Comparison of ENCODE assay signal across 30 cellular contexts in the genomic region with DNA sequence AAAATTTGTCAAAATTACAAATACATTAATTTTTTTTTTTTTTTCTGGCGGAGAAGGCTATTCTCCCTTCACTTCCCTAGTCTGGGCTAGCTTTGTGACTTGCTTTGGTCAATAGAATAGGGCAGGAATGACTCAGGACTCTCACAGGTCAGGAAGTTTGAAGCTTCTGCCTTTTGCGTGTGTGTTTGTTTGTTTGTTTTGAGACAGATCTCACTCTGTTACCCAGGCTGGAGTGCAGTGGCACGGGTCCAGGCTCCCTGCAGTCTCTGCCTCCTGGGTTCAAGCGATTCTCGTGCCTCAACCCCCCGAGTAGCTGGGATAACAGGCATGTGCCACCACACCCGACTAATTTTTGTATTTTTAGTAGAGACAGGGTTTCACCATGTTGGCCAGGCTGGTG. TPM values are rescaled to one million over a fixed set of nuclear protein-coding genes. Genes with fewer than 3 reads are reported as not detected.
A peak's percentile ranks its signal among the peaks of the same experiment; 100 is the strongest.
DNase-seq lines count a peak whose midpoint lies in the region; ATAC-seq, FAIRE-seq and TF ChIP-seq lines count a peak whose summit lies in the region.
"Had no signal": no experiment of that assay in that cellular context is flagged by ENCODE, and none has a peak within 500 bp of the region (broad histone marks: within the 10 kb centered on the region; RNA-seq: fewer than 3 reads in every experiment).

No MANE protein-coding gene starts in this region.

- no peaks in the 10 kb centered on the region for H3K36me3 ChIP-seq in IMR-90 (ENCODE audit: control insufficient read depth, insufficient read depth, low read length)
- H3K36me3 ChIP-seq in bronchial epithelial cell (ENCODE audit: control insufficient read depth, insufficient read depth, low read length): no peaks in the 10 kb centered on the region
- no peaks in the 10 kb centered on the region for H3K36me3 ChIP-seq in mesenchymal stem cell (ENCODE audit: control insufficient read depth in 1 of 2, insufficient read depth in 2 of 2, low read depth in 1 of 2, low read length in 2 of 2)
- H3K36me3 ChIP-seq: adrenal gland; BLaER1 treated with 17β-estradiol and CSF1 and Interleukin-3, amounts not matched to agents 10 nM and 100 nM; cardiac muscle cell; heart right ventricle; prostate gland had no signal

- POLR2A ChIA-PET in IMR-90 (lab: Charles Lee; ENCODE audit: unreplicated experiment): no interaction called here

- peak overlapping the region in 1 of 2 experiments; percentile 22; a peak in 1 of 4 replicates for H4K8ac ChIP-seq in IMR-90 (ENCODE audit: low read depth in 2 of 2, low read length in 2 of 2)
- H4K8ac ChIP-seq in mesenchymal stem cell (ENCODE audit: low read length): no peak overlapping the region

- CTCF ChIA-PET in IMR-90 (lab: Yijun Ruan, JAX): no interaction called here

- H2AK5ac ChIP-seq in IMR-90 (ENCODE audit: low read depth, low read length) (peak overlapping the region; percentile 7; the same call in 1 of the 2 replicates), mesenchymal stem cell (ENCODE audit: low read length, severe bottlenecking) (no peak overlapping the region)

- ATAC-seq in IMR-90 (ENCODE audit: low read depth): no peak
- no peak for ATAC-seq in HG03097 (IDR thresholded peaks at IDR 0.05; ENCODE audit: low FRiP score, unreplicated experiment)
- ATAC-seq: HCT116; heart right ventricle; left ventricle myocardium superior; mucosa of descending colon; SK-N-SH treated with all-trans-retinoic acid at 6 μM for 48 hours; stimulated activated effector memory CD8-positive, alpha-beta T cell treated with anti-CD3 and anti-CD28 coated beads, Interleukin-12 subunit alpha, Interleukin-12 subunit beta, amount 100 ng/mL, for 72 hours had no signal

- H3K9me3 ChIP-seq in IMR-90 (ENCODE audit: control insufficient read depth, insufficient read depth, low read length) (peaks cover 1% of the 10 kb centered on the region), mesenchymal stem cell (ENCODE audit: control insufficient read depth, low read length) (peaks cover 1% of the 10 kb centered on the region)
- H3K9me3 ChIP-seq: adrenal gland, mucosa of descending colon, prostate gland had no signal

- no peak overlapping the region for H3K9ac ChIP-seq in IMR-90 (ENCODE audit: low read depth, low read length)
- H3K9ac ChIP-seq in mesenchymal stem cell (ENCODE audit: low read length): no peak overlapping the region
- H3K9ac ChIP-seq: BLaER1 treated with 17β-estradiol and CSF1 and Interleukin-3, amounts not matched to agents 10 nM and 100 nM had no signal

- H3K4me1 ChIP-seq in IMR-90 (ENCODE audit: control insufficient read depth, insufficient read depth, low read length): no peaks in the 10 kb centered on the region; the same call in 1 of the 2 replicates
- H3K4me1 ChIP-seq in mesenchymal stem cell (ENCODE audit: control insufficient read depth, insufficient read depth, low read depth, low read length): peaks cover 1% of the 10 kb centered on the region
- H3K4me1 ChIP-seq: adrenal gland; BLaER1 treated with 17β-estradiol and CSF1 and Interleukin-3, amounts not matched to agents 10 nM and 100 nM; heart right ventricle; prostate gland had no signal

- H3K9me1 ChIP-seq in IMR-90 (ENCODE audit: insufficient read depth, low read length): no peaks in the 10 kb centered on the region

- no peaks in the 10 kb centered on the region for H4K20me1 ChIP-seq in IMR-90 (ENCODE audit: insufficient read depth, low read length)

- FAIRE-seq in bronchial epithelial cell (lab: Jason Lieb, UNC): no peak
- FAIRE-seq: D721Med, GM18507 had no signal

- no TSS peak for BruUV-seq in IMR-90 (replicated peaks; lab: Mats Ljungman, UMichigan)

- H4K91ac ChIP-seq in IMR-90 (ENCODE audit: insufficient read depth, low read depth, low read length) (no peak overlapping the region), mesenchymal stem cell (ENCODE audit: low read length) (no peak overlapping the region)

- no peak for TF ChIP-seq CTCF in IMR-90 (conservative IDR thresholded peaks at IDR 0.05; ENCODE audit: low read depth, low read length)
- TF ChIP-seq CTCF in bronchial epithelial cell (IDR thresholded peaks at IDR 0.05; ENCODE audit: insufficient read depth, low read length, severe bottlenecking): no peak

- peak overlapping the region; percentile 48; the same call in 1 of the 2 replicates for H4K5ac ChIP-seq in IMR-90 (ENCODE audit: low read depth, low read length)

- H3K79me1 ChIP-seq in IMR-90 (ENCODE audit: low read depth in 1 of 2, low read length in 2 of 2) (no peaks in the 10 kb centered on the region), mesenchymal stem cell (replicated peaks; ENCODE audit: low read length, poor library complexity, severe bottlenecking) (no peaks in the 10 kb centered on the region)

- in situ Hi-C loops in IMR-90 (cut with MboI; ENCODE audit: low sequenced_read_pairs): no loop called here

- H2BK20ac ChIP-seq in IMR-90 (ENCODE audit: low read depth, low read length): no peak overlapping the region

- 67% methylated on average over 1 of the region's 7 CpGs; no CpG with 5 or more reads in 1 of the 2 experiments for WGBS in IMR-90 (ENCODE audit: extremely low coverage in 2 of 2, insufficient read length in 1 of 2), 2 experiments
- WGBS in mesenchymal stem cell: 57% methylated on average over 6 of the region's 7 CpGs

- H3K4me3 ChIP-seq in IMR-90 (ENCODE audit: insufficient read depth, low read depth, low read length) (no peak overlapping the region), bronchial epithelial cell (ENCODE audit: low read depth, low read length) (no peak overlapping the region), mesenchymal stem cell (ENCODE audit: insufficient read depth in 1 of 2, low read depth in 1 of 2, low read length in 2 of 2) (no peak overlapping the region)
- H3K4me3 ChIP-seq: adrenal gland; BLaER1 treated with 17β-estradiol and CSF1 and Interleukin-3, amounts not matched to agents 10 nM and 100 nM; cardiac muscle cell; dorsolateral prefrontal cortex; heart right ventricle; mucosa of descending colon; prostate gland; skin epidermis had no signal

- H2BK5ac ChIP-seq in IMR-90 (ENCODE audit: low read depth, low read length, poor library complexity, severe bottlenecking): peak overlapping the region; percentile 25
- no peak overlapping the region for H2BK5ac ChIP-seq in mesenchymal stem cell (ENCODE audit: low read depth, low read length, poor library complexity, severe bottlenecking)

- no peak overlapping the region for H3K56ac ChIP-seq in IMR-90 (ENCODE audit: extremely low read depth, insufficient read depth, low read length)

- H3K23ac ChIP-seq in IMR-90 (ENCODE audit: low read depth, low read length) (no peak overlapping the region), mesenchymal stem cell (ENCODE audit: low read length in 2 of 2) (no peak overlapping the region)

- intact Hi-C loops in IMR-90 (cut with micrococcal nuclease): no loop called here

- TF ChIP-seq RAD21 in IMR-90 (IDR thresholded peaks at IDR 0.05; ENCODE audit: low read length): no peak

- peaks cover 3% of the 10 kb centered on the region for H3K27me3 ChIP-seq in IMR-90 (ENCODE audit: control insufficient read depth, insufficient read depth, low read length)
- H3K27me3 ChIP-seq in bronchial epithelial cell (ENCODE audit: control insufficient read depth, insufficient read depth, low read length): no peaks in the 10 kb centered on the region
- H3K27me3 ChIP-seq in mesenchymal stem cell (ENCODE audit: control insufficient read depth in 1 of 2, insufficient read depth in 1 of 2, low read length in 2 of 2): peaks cover 0 to 28% of the 10 kb centered on the region in 2 experiments
- H3K27me3 ChIP-seq: cardiac muscle cell had no signal

- no peak overlapping the region for H2AK9ac ChIP-seq in IMR-90 (replicated peaks; ENCODE audit: low read depth, low read length, poor library complexity)

- TF ChIP-seq POLR2A in IMR-90 (IDR thresholded peaks at IDR 0.05; ENCODE audit: low read depth, low read length): no peak

- no peak overlapping the region for H3K27ac ChIP-seq in IMR-90 (ENCODE audit: insufficient read depth, low read length)
- no peak overlapping the region for H3K27ac ChIP-seq in mesenchymal stem cell (ENCODE audit: low read length, poor library complexity, severe bottlenecking)
- H3K27ac ChIP-seq: adrenal gland; BLaER1 treated with 17β-estradiol and CSF1 and Interleukin-3, amounts not matched to agents 10 nM and 100 nM; cardiac muscle cell; dorsolateral prefrontal cortex; epithelial cell of prostate; heart right ventricle; prostate gland; skin epidermis had no signal

- H3K4me2 ChIP-seq in IMR-90 (ENCODE audit: low read depth, low read length) (no peak overlapping the region), mesenchymal stem cell (ENCODE audit: low read length, poor library complexity, severe bottlenecking) (no peak overlapping the region)
- H3K4me2 ChIP-seq: BLaER1 treated with 17β-estradiol and CSF1 and Interleukin-3, amounts not matched to agents 10 nM and 100 nM had no signal

- dilution Hi-C loops in IMR-90 (cut with HindIII; ENCODE audit: low sequenced_read_pairs, unreplicated experiment): no loop called here

- peak; percentile 89 for DNase-seq in DMS53 (lab: John Stamatoyannopoulos, UW)
- DNase-seq in IMR-90: peak; percentile 19
- DNase-seq in bronchial epithelial cell (ENCODE audit: low read depth): peak; percentile 31
- DNase-seq in mesenchymal stem cell: peak; percentile 40
- no peak for DNase-seq in cerebellar cortex (ENCODE audit: low spot score)
- no peak for DNase-seq in NCI-H2171 (lab: John Stamatoyannopoulos, UW)
- DNase-seq in NCI-H128 (lab: John Stamatoyannopoulos, UW; ENCODE audit: unreplicated experiment): no peak
- DNase-seq: activated B cell treated with CpG ODN at 0.5 μM for 24 hours; activated CD4-positive, alpha-beta memory T cell treated with anti-CD3 and anti-CD28 coated beads, Interleukin-2, amount 10 ng/mL, durations not matched to agents 7 days and 5 days; activated gamma-delta T cell treated with Interleukin-2 at 50 U/mL for 16 hours; adrenal gland; dorsolateral prefrontal cortex; heart right ventricle; left ventricle myocardium superior; MM.1S; mucosa of descending colon; NCI-H146; NCI-H69; stimulated activated CD4-positive, alpha-beta T cell treated with anti-CD3 and anti-CD28 coated beads, Interleukin-1b, Interleukin-23, amount 100 ng/mL, for 48 hours had no signal

- H2BK120ac ChIP-seq in IMR-90 (ENCODE audit: low read depth, low read length) (peak overlapping the region; percentile 5; the same call in 1 of the 2 replicates), mesenchymal stem cell (ENCODE audit: low read depth, low read length) (no peak overlapping the region)

- H3K4ac ChIP-seq in IMR-90 (ENCODE audit: low read depth, low read length): no peak overlapping the region
- no peak overlapping the region for H3K4ac ChIP-seq in mesenchymal stem cell (ENCODE audit: low read depth in 1 of 2, low read length in 2 of 2)

- no peak overlapping the region for H2BK12ac ChIP-seq in mesenchymal stem cell (ENCODE audit: low read length in 2 of 2)

- H3K14ac ChIP-seq in IMR-90 (replicated peaks; ENCODE audit: low read depth, low read length): no peak overlapping the region
- H3K14ac ChIP-seq in mesenchymal stem cell (ENCODE audit: low read length in 2 of 2): no peak overlapping the region

- H2BK15ac ChIP-seq in IMR-90 (ENCODE audit: low read depth, low read length) (no peak overlapping the region), mesenchymal stem cell (ENCODE audit: low read depth, poor library complexity, severe bottlenecking) (no peak overlapping the region)

- no peak overlapping the region for H2AFZ ChIP-seq in IMR-90 (replicated peaks; ENCODE audit: low read length, poor library complexity)
- H2AFZ ChIP-seq in mesenchymal stem cell (ENCODE audit: low read depth, low read length): no peak overlapping the region

- H3K18ac ChIP-seq in IMR-90 (ENCODE audit: low read depth, low read length): peak overlapping the region; percentile 70; the same call in 1 of the 2 replicates
- H3K18ac ChIP-seq in mesenchymal stem cell (ENCODE audit: low read depth in 1 of 2, low read length in 2 of 2): no peak overlapping the region

RNA-seq across cellular contexts. Expression of gene USP9X, which starts 55.9 kb away (rescaled TPM):
- 104 and 115 TPM in 2 replicates for total RNA-seq in IMR-90 (2012; rRNA removed)
- polyA plus RNA-seq in IMR-90 (2012; rRNA removed): 14.9 and 17.5 TPM in 2 replicates
- 4.9 and 8.6 TPM in 2 replicates for polyA plus RNA-seq in IMR-90 (2012; cell fraction: cytosol; rRNA removed)
- polyA plus RNA-seq in IMR-90 (2012; cell fraction: nucleus; rRNA removed; ENCODE audit: low replicate concordance): 3.5 and 30.0 TPM in 2 replicates
- total RNA-seq in bronchial epithelial cell: 53.2 and 118 TPM in 2 replicates
- 18.5 TPM for polyA plus RNA-seq in mesenchymal stem cell (2013, experiment 1 of 2)
- 18.1 TPM for polyA plus RNA-seq in mesenchymal stem cell (2013, experiment 2 of 2)

Comparison
In these comparisons a context has a peak if more than half of its experiments do, and no peak if none do; other contexts are left out.
1. DNase-seq: peak in DMS53 (single experiment), IMR-90 (single experiment), bronchial epithelial cell (single experiment) and mesenchymal stem cell (single experiment); none in cerebellar cortex (single experiment), NCI-H2171 (single experiment) and NCI-H128 (single experiment).